1 cellular context compared by ENCODE assay signal in the genomic region with DNA sequence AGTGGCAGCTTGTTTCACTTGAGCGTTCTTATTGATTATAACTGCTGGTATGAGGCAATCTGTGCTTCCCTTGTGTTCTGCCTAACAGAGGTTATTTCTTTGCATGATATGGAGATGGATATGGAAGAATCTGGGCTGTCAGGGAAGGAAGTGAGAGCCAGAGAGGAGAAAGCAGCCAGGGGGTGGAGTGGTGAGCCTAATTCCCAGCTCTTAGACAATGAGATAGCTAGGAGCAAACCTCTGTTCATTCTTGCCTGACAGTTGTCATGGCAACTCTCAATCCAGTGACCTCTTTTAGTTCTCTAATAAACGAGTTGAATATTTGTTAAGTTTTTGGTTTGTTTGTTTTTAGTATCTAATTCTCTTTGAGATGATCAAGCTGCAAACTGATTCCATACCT.
TF ChIP-seq lines count a peak whose summit lies in the region.

No MANE protein-coding gene starts in this region.

TF ChIP-seq in SK-N-SH treated with all-trans-retinoic acid at 6 μM for 48 hours, 23 proteins besides CTCF, POLR2A, EP300 and RAD21 (continued from another document):
- TF ChIP-seq PPARA (CRISPR knock-in tag; IDR thresholded peaks at IDR 0.05; ENCODE audit: borderline replicate concordance) (no peak), ZFP3 (CRISPR knock-in tag; IDR thresholded peaks at IDR 0.05) (no peak), SNAI2 (CRISPR knock-in tag; IDR thresholded peaks at IDR 0.05) (no peak), ISL1 (CRISPR knock-in tag; IDR thresholded peaks at IDR 0.05) (no peak), ZC3H10 (CRISPR knock-in tag; IDR thresholded peaks at IDR 0.05) (no peak), TCF4 (CRISPR knock-in tag; IDR thresholded peaks at IDR 0.05; ENCODE audit: borderline replicate concordance) (no peak), ZNF8 (CRISPR knock-in tag; IDR thresholded peaks at IDR 0.05) (no peak), ZFP30 (CRISPR knock-in tag; IDR thresholded peaks at IDR 0.05) (no peak), BACH2 (CRISPR knock-in tag; IDR thresholded peaks at IDR 0.05; ENCODE audit: borderline replicate concordance) (no peak), RARB (CRISPR knock-in tag; IDR thresholded peaks at IDR 0.05) (no peak)
- TF ChIP-seq, protein P1, sequence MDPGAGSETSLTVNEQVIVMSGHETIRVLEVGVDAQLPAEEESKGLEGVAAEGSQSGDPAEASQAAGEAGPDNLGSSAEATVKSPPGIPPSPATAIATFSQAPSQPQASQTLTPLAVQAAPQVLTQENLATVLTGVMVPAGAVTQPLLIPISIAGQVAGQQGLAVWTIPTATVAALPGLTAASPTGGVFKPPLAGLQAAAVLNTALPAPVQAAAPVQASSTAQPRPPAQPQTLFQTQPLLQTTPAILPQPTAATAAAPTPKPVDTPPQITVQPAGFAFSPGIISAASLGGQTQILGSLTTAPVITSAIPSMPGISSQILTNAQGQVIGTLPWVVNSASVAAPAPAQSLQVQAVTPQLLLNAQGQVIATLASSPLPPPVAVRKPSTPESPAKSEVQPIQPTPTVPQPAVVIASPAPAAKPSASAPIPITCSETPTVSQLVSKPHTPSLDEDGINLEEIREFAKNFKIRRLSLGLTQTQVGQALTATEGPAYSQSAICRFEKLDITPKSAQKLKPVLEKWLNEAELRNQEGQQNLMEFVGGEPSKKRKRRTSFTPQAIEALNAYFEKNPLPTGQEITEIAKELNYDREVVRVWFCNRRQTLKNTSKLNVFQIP (CRISPR knock-in tag; IDR thresholded peaks at IDR 0.05; ENCODE audit: borderline replicate concordance, low read depth): no peak
- TF ChIP-seq, protein P2, sequence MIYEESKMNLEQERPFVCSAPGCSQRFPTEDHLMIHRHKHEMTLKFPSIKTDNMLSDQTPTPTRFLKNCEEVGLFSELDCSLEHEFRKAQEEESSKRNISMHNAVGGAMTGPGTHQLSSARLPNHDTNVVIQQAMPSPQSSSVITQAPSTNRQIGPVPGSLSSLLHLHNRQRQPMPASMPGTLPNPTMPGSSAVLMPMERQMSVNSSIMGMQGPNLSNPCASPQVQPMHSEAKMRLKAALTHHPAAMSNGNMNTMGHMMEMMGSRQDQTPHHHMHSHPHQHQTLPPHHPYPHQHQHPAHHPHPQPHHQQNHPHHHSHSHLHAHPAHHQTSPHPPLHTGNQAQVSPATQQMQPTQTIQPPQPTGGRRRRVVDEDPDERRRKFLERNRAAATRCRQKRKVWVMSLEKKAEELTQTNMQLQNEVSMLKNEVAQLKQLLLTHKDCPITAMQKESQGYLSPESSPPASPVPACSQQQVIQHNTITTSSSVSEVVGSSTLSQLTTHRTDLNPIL (CRISPR knock-in tag; IDR thresholded peaks at IDR 0.05; ENCODE audit: low read depth): no peak
- TF ChIP-seq, protein P3, sequence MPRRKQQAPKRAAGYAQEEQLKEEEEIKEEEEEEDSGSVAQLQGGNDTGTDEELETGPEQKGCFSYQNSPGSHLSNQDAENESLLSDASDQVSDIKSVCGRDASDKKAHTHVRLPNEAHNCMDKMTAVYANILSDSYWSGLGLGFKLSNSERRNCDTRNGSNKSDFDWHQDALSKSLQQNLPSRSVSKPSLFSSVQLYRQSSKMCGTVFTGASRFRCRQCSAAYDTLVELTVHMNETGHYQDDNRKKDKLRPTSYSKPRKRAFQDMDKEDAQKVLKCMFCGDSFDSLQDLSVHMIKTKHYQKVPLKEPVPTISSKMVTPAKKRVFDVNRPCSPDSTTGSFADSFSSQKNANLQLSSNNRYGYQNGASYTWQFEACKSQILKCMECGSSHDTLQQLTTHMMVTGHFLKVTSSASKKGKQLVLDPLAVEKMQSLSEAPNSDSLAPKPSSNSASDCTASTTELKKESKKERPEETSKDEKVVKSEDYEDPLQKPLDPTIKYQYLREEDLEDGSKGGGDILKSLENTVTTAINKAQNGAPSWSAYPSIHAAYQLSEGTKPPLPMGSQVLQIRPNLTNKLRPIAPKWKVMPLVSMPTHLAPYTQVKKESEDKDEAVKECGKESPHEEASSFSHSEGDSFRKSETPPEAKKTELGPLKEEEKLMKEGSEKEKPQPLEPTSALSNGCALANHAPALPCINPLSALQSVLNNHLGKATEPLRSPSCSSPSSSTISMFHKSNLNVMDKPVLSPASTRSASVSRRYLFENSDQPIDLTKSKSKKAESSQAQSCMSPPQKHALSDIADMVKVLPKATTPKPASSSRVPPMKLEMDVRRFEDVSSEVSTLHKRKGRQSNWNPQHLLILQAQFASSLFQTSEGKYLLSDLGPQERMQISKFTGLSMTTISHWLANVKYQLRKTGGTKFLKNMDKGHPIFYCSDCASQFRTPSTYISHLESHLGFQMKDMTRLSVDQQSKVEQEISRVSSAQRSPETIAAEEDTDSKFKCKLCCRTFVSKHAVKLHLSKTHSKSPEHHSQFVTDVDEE (CRISPR knock-in tag; IDR thresholded peaks at IDR 0.05): no peak
